ENCODE assay signal across 20 cellular contexts in the genomic region with DNA sequence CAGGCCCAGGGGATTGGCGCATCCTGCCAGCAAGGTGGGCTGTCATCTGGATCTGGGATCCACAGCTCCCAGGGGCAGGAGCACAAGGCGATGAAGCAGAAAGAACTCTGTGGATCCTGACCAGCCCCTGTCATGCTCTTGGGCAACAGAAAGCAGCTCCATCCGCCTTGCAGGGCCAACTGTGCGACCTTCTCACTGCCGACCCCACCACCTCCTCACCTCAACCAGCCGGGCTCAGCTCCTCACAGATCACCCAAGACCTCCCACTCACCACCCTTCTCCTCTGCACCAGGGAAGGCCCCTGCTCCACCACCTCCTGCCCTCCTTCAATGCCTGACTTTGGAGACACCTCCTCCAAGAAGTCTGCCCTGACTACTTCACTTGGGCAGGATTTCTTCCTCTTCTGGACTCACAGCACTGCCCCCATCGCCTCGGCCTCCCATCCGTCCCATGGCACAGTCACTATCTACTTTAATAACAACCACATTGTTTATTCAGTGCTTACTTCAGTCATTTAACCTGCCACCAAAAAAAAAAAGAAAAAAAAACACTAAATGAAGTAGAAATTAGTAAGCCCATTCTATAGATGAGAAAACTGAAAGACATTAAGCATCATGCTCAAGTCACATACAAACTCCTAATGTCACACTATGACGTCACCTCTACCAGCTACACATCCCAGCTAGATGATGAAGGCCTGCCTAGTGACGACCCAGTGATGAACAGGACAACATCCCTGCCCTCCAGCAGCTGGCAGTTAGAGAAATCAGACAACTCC. TPM values are rescaled to one million over a fixed set of nuclear protein-coding genes. Genes with fewer than 3 reads are reported as not detected.
A peak's percentile ranks its signal among the peaks of the same experiment; 100 is the strongest.
DNase-seq lines count a peak whose midpoint lies in the region; ATAC-seq, FAIRE-seq and TF ChIP-seq lines count a peak whose summit lies in the region.
"Had no signal": no experiment of that assay in that cellular context is flagged by ENCODE, and none has a peak within 500 bp of the region (broad histone marks: within the 10 kb centered on the region; RNA-seq: fewer than 3 reads in every experiment).

No MANE protein-coding gene starts in this region.

- H4K91ac ChIP-seq in neuronal stem cell (ENCODE audit: low read depth, low read length, poor library complexity), result no peak overlapping the region

- no peak overlapping the region for H3K14ac ChIP-seq in neuronal stem cell (ENCODE audit: low read length)

- H2BK5ac ChIP-seq in neuronal stem cell (ENCODE audit: low read length), result no peak overlapping the region

- no peak overlapping the region for H2BK12ac ChIP-seq in neuronal stem cell (ENCODE audit: low read length)

- POLR2A ChIA-PET in Caco-2 (lab: Charles Lee), result no interaction called here

- peaks cover 0 to 72% (median 49%) of the 10 kb centered on the region in 4 donors for H3K4me1 Mint-ChIP-seq in CD4-positive, CD25-positive, alpha-beta regulatory T cell
- H3K4me1 Mint-ChIP-seq in Caco-2 (ENCODE audit: low read depth, unreplicated experiment), result peaks cover 17% of the 10 kb centered on the region
- H3K4me1 Mint-ChIP-seq in astrocyte (ENCODE audit: low read depth, unreplicated experiment), result peaks cover 25% of the 10 kb centered on the region

- WGBS in neuronal stem cell (ENCODE audit: extremely low coverage in 2 of 2, insufficient read length in 2 of 2, insufficient replicate concordance in 1 of 2), 2 donors, result no CpG with 5 or more reads among the region's 11 CpGs

- H3K79me1 ChIP-seq in neuronal stem cell (ENCODE audit: low read depth, low read length), result peaks cover 7% of the 10 kb centered on the region

- peaks cover 52% of the 10 kb centered on the region for H3K4me1 ChIP-seq in CD4-positive, CD25-positive, alpha-beta regulatory T cell (ENCODE audit: control insufficient read depth, insufficient read depth, low read length, poor library complexity, severe bottlenecking)
- H3K4me1 ChIP-seq in Caco-2, result peaks cover 14% of the 10 kb centered on the region; the same call in 1 of the 2 replicates
- peaks cover 29% of the 10 kb centered on the region for H3K4me1 ChIP-seq in astrocyte (ENCODE audit: insufficient read depth, low read length)
- H3K4me1 ChIP-seq in neuronal stem cell (ENCODE audit: control insufficient read depth in 2 of 2, insufficient read depth in 1 of 2, low read depth in 1 of 2, low read length in 2 of 2), result peaks cover 5 to 16% of the 10 kb centered on the region in 2 donors

- no peak overlapping the region for H3K4me3 ChIP-seq in CD4-positive, CD25-positive, alpha-beta regulatory T cell (ENCODE audit: low read depth, low read length)
- H3K4me3 ChIP-seq in Caco-2 (ENCODE audit: low read depth, low read length) (no peak overlapping the region), astrocyte (ENCODE audit: insufficient read depth, low read depth, low read length) (no peak overlapping the region), neuronal stem cell (ENCODE audit: low read length in 2 of 2) (no peak overlapping the region)
- H3K4me3 ChIP-seq: adrenal gland, cardiac muscle cell, gastroesophageal sphincter, neural progenitor cell had no signal

- CTCF ChIA-PET in Caco-2 (lab: Charles Lee), result no interaction called here

- peak overlapping the region; percentile 8 for H3K23ac ChIP-seq in neuronal stem cell (ENCODE audit: low read depth, low read length, poor library complexity)

- no peak overlapping the region for H2BK120ac ChIP-seq in neuronal stem cell (ENCODE audit: low read depth, low read length)

- H2AK5ac ChIP-seq in neuronal stem cell (ENCODE audit: low read depth, low read length), result no peak overlapping the region

- no peak overlapping the region for H3K18ac ChIP-seq in neuronal stem cell (ENCODE audit: low read length)

- H3K9ac ChIP-seq in astrocyte (ENCODE audit: low read length) (no peak overlapping the region), neuronal stem cell (ENCODE audit: low read depth, low read length, poor library complexity) (no peak overlapping the region)
- H3K9ac ChIP-seq: neural progenitor cell had no signal

- H4K20me1 ChIP-seq in astrocyte (ENCODE audit: insufficient read depth, low read length), result peaks cover 46% of the 10 kb centered on the region

- no TSS peak for BruUV-seq in Caco-2 (replicated peaks; lab: Mats Ljungman, UMichigan)

- peaks cover 14% of the 10 kb centered on the region for H3K79me2 ChIP-seq in astrocyte (ENCODE audit: insufficient read depth, low read length)

- no peak overlapping the region for H3K4ac ChIP-seq in neuronal stem cell (ENCODE audit: low read length)

- no peak overlapping the region for H2BK15ac ChIP-seq in neuronal stem cell (ENCODE audit: low read length)

- no peak for FAIRE-seq in astrocyte (lab: Jason Lieb, UNC)
- no peak for FAIRE-seq in frontal cortex (lab: Jason Lieb, UNC)
- FAIRE-seq: D721Med had no signal

- intact Hi-C loops in Caco-2 (cut with micrococcal nuclease; ENCODE audit: unreplicated experiment), result loop anchor here (5.0 kb wide), 1 partner anchor 270 kb away; no protein-coding TSS in a partner anchor

- H3K4me3 Mint-ChIP-seq in CD4-positive, CD25-positive, alpha-beta regulatory T cell, result peak overlapping the region in 1 of 4 donors; percentile 73
- H3K4me3 Mint-ChIP-seq in Caco-2 (ENCODE audit: unreplicated experiment) (no peak overlapping the region), astrocyte (ENCODE audit: unreplicated experiment) (peak overlapping the region; percentile 11)
- H3K4me3 Mint-ChIP-seq: activated T-helper 1 cell treated with anti-CD3 and anti-CD28 coated beads, Interleukin-12 subunit alpha, Interleukin-12 subunit beta, Interleukin-2, Interleukin-4 antibody, amounts not matched to agents 30 ng/mL and 10 ng/mL and 1 ng/mL, durations not matched to agents 14 hours and 24 hours and 36 hours; neural progenitor cell had no signal

- H3K36me3 Mint-ChIP-seq in CD4-positive, CD25-positive, alpha-beta regulatory T cell, result peaks cover 32% of the 10 kb centered on the region
- H3K36me3 Mint-ChIP-seq in Caco-2 (ENCODE audit: insufficient read depth, unreplicated experiment), result peaks cover 76% of the 10 kb centered on the region
- H3K36me3 Mint-ChIP-seq in astrocyte (ENCODE audit: low read depth, unreplicated experiment), result peaks cover 18% of the 10 kb centered on the region

- H3K27me3 ChIP-seq in CD4-positive, CD25-positive, alpha-beta regulatory T cell (ENCODE audit: control insufficient read depth, insufficient read depth, low read length), result no peaks in the 10 kb centered on the region
- H3K27me3 ChIP-seq in Caco-2 (replicated peaks; ENCODE audit: control insufficient read depth, insufficient read depth, low read length) (no peaks in the 10 kb centered on the region), astrocyte (ENCODE audit: insufficient read depth, low read length) (no peaks in the 10 kb centered on the region), neuronal stem cell (ENCODE audit: control insufficient read depth in 3 of 3, insufficient read depth in 3 of 3, low read depth in 1 of 3, low read length in 3 of 3) (no peaks in the 10 kb centered on the region)
- H3K27me3 ChIP-seq: adrenal gland, cardiac muscle cell, gastroesophageal sphincter, neural progenitor cell had no signal

- peak overlapping the region; percentile 82 to 99 (median 97) for H3K27ac Mint-ChIP-seq in CD4-positive, CD25-positive, alpha-beta regulatory T cell
- peak overlapping the region; percentile 74 for H3K27ac Mint-ChIP-seq in Caco-2 (ENCODE audit: unreplicated experiment)
- H3K27ac Mint-ChIP-seq in astrocyte (ENCODE audit: unreplicated experiment), result no peak overlapping the region
- H3K27ac Mint-ChIP-seq: activated T-helper 1 cell treated with anti-CD3 and anti-CD28 coated beads, Interleukin-12 subunit alpha, Interleukin-12 subunit beta, Interleukin-2, Interleukin-4 antibody, amounts not matched to agents 30 ng/mL and 10 ng/mL and 1 ng/mL, durations not matched to agents 14 hours and 24 hours and 36 hours; neural progenitor cell had no signal

- TF ChIP-seq CTCF in Caco-2 (IDR thresholded peaks at IDR 0.05; ENCODE audit: insufficient read depth in 1 of 2, low read depth in 1 of 2, low read length in 1 of 2, severe bottlenecking in 1 of 2, unreplicated experiment in 1 of 2) (no peak), astrocyte (IDR thresholded peaks at IDR 0.05; ENCODE audit: insufficient read depth, low read depth, low read length) (no peak)

- H3K27me3 Mint-ChIP-seq in CD4-positive, CD25-positive, alpha-beta regulatory T cell, result no peaks in the 10 kb centered on the region
- H3K27me3 Mint-ChIP-seq in Caco-2 (ENCODE audit: insufficient read depth, unreplicated experiment) (no peaks in the 10 kb centered on the region), astrocyte (ENCODE audit: low read depth, unreplicated experiment) (no peaks in the 10 kb centered on the region)

- peak overlapping the region; percentile 87 for H3K27ac ChIP-seq in CD4-positive, CD25-positive, alpha-beta regulatory T cell (ENCODE audit: insufficient read depth, low read length, poor library complexity, severe bottlenecking)
- H3K27ac ChIP-seq in astrocyte (ENCODE audit: low read depth, low read length), result no peak overlapping the region
- H3K27ac ChIP-seq in neuronal stem cell (replicated peaks; ENCODE audit: low read length), result no peak overlapping the region
- H3K27ac ChIP-seq: cardiac muscle cell, gastroesophageal sphincter, neural progenitor cell, VCaP had no signal

- no peak overlapping the region for H4K8ac ChIP-seq in neuronal stem cell (ENCODE audit: low read depth, low read length)

- no peak for ATAC-seq in CD4-positive, CD25-positive, alpha-beta regulatory T cell (ENCODE audit: low read depth in 2 of 2)
- no peak for ATAC-seq in HG03460 (IDR thresholded peaks at IDR 0.05; ENCODE audit: unreplicated experiment)
- no peak for ATAC-seq in HG02610 (IDR thresholded peaks at IDR 0.05; ENCODE audit: unreplicated experiment)
- ATAC-seq: gastroesophageal sphincter had no signal

- H3K9me3 Mint-ChIP-seq in CD4-positive, CD25-positive, alpha-beta regulatory T cell, result no peaks in the 10 kb centered on the region
- H3K9me3 Mint-ChIP-seq in Caco-2 (ENCODE audit: unreplicated experiment) (no peaks in the 10 kb centered on the region), astrocyte (ENCODE audit: unreplicated experiment) (no peaks in the 10 kb centered on the region)
- H3K9me3 Mint-ChIP-seq: activated T-helper 1 cell treated with anti-CD3 and anti-CD28 coated beads, Interleukin-12 subunit alpha, Interleukin-12 subunit beta, Interleukin-2, Interleukin-4 antibody, amounts not matched to agents 30 ng/mL and 10 ng/mL and 1 ng/mL, durations not matched to agents 14 hours and 24 hours and 36 hours; neural progenitor cell had no signal

- H3K36me3 ChIP-seq in CD4-positive, CD25-positive, alpha-beta regulatory T cell (ENCODE audit: control insufficient read depth, insufficient read depth, low read length), result peaks cover 8% of the 10 kb centered on the region
- H3K36me3 ChIP-seq in Caco-2 (ENCODE audit: control insufficient read depth, insufficient read depth, low read length), result peaks cover 8% of the 10 kb centered on the region
- H3K36me3 ChIP-seq in astrocyte (ENCODE audit: insufficient read depth, low read length), result peaks cover 38% of the 10 kb centered on the region
- peaks cover 44 to 69% of the 10 kb centered on the region in 2 donors for H3K36me3 ChIP-seq in neuronal stem cell (replicated peaks in 1 of 2; ENCODE audit: control insufficient read depth in 2 of 2, insufficient read depth in 2 of 2, low read length in 2 of 2)
- H3K36me3 ChIP-seq: neural progenitor cell had no signal

- H3K4me2 ChIP-seq in astrocyte (ENCODE audit: low read length) (no peak overlapping the region), neuronal stem cell (ENCODE audit: insufficient read depth, low read length, poor library complexity, severe bottlenecking) (no peak overlapping the region)
- H3K4me2 ChIP-seq: neural progenitor cell had no signal

- H2AFZ ChIP-seq in astrocyte (ENCODE audit: low read depth, low read length), result no peak overlapping the region
- H2AFZ ChIP-seq in neuronal stem cell (ENCODE audit: low read length), result no peak overlapping the region
- H2AFZ ChIP-seq: neural progenitor cell had no signal

- no peak for DNase-seq in CD4-positive, CD25-positive, alpha-beta regulatory T cell
- DNase-seq in Caco-2 (no peak), astrocyte (ENCODE audit: low read depth) (no peak), neuronal stem cell (ENCODE audit: low spot score) (no peak), frontal cortex (ENCODE audit: low spot score in 2 of 2) (no peak)
- DNase-seq: adrenal gland, erythroblast, NCI-H1092 treated with DMSO at 0.1 percent for 48 hours, NCI-H2081 treated with DMSO at 0.1 percent for 48 hours, NCI-H526, retina, SHP77 had no signal

- H3K9me3 ChIP-seq in CD4-positive, CD25-positive, alpha-beta regulatory T cell (ENCODE audit: control insufficient read depth in 2 of 2, low read length in 2 of 2), result no peaks in the 10 kb centered on the region
- no peaks in the 10 kb centered on the region for H3K9me3 ChIP-seq in Caco-2
- H3K9me3 ChIP-seq in astrocyte (ENCODE audit: insufficient read depth, low read depth, low read length), result no peaks in the 10 kb centered on the region
- H3K9me3 ChIP-seq in neuronal stem cell (replicated peaks in 1 of 2; ENCODE audit: control insufficient read depth in 2 of 2, insufficient read depth in 1 of 2, low read depth in 1 of 2, low read length in 2 of 2), result no peaks in the 10 kb centered on the region
- H3K9me3 ChIP-seq: adrenal gland, gastroesophageal sphincter had no signal

RNA-seq across cellular contexts. Expression of a gene that starts 6.6 kb away (rescaled TPM):
- total RNA-seq in CD4-positive, CD25-positive, alpha-beta regulatory T cell, result 251 TPM
- polyA plus RNA-seq in CD4-positive, CD25-positive, alpha-beta regulatory T cell, result 100 to 1,000 TPM in 1 of 4 donors, 10 to 100 TPM in 3; 76.8 to 108 (median 93.3) TPM
- 16.7 and 16.9 TPM in 2 replicates for total RNA-seq in Caco-2 (2022)
- total RNA-seq in astrocyte, result 6.8 and 8.2 TPM in 2 replicates
- 14.9 TPM for polyA plus RNA-seq in neuronal stem cell (2013, experiment 1 of 2)
- 14.3 TPM for polyA plus RNA-seq in neuronal stem cell (2013, experiment 2 of 2)
- 4.1 TPM for total RNA-seq in frontal cortex

RNA-seq across cellular contexts. Expression of a gene that starts 11.3 kb away (rescaled TPM):
- 149 TPM for total RNA-seq in CD4-positive, CD25-positive, alpha-beta regulatory T cell
- polyA plus RNA-seq in CD4-positive, CD25-positive, alpha-beta regulatory T cell, result 10 to 100 TPM; 14.0 to 15.4 (median 14.4) TPM
- 409 and 453 TPM in 2 replicates for total RNA-seq in Caco-2 (2022)
- total RNA-seq in astrocyte, result 276 and 302 TPM in 2 replicates
- 104 TPM for polyA plus RNA-seq in neuronal stem cell (2013, experiment 1 of 2)
- 101 TPM for polyA plus RNA-seq in neuronal stem cell (2013, experiment 2 of 2)
- total RNA-seq in frontal cortex, result 18.3 TPM

Comparison
In these comparisons a context has a peak if more than half of its experiments do, and no peak if none do; other contexts are left out.
1. RNA of a gene that starts 6.6 kb away (total RNA-seq): 251 TPM in CD4-positive, CD25-positive, alpha-beta regulatory T cell (single experiment); 16.7 to 16.9 TPM in Caco-2, 6.8 to 8.2 TPM in astrocyte and 4.1 TPM in frontal cortex (single experiment); every median in the first group is over 10 times any median in the second.